Comparison of ENCODE assay signal across 8 cellular contexts in genomic region chr14:39102265-39102968, GRCh38. TPM values are rescaled to one million over a fixed set of nuclear protein-coding genes. Genes with fewer than 3 reads are reported as not detected.
A peak's percentile ranks its signal among the peaks of the same experiment; 100 is the strongest.
DNase-seq lines count a peak whose midpoint lies in the region; ATAC-seq, FAIRE-seq and TF ChIP-seq lines count a peak whose summit lies in the region.

No MANE protein-coding gene starts in this region.

- H3K27ac ChIP-seq in breast epithelium = peak overlapping the region; percentile 95 to 99
- H3K27ac ChIP-seq in kidney (ENCODE audit: low read depth in 2 of 2, low read length in 2 of 2) = peak overlapping the region; percentile 97 to 98
- H3K27ac ChIP-seq in spleen = peak overlapping the region; percentile 86 to 97 (median 94)

- 2 to 4% (median 3%) methylated on average over 18 to 23 of the region's 23 CpGs for WGBS in spleen, 5 donors

- peaks cover 8% of the 10 kb centered on the region for H3K36me3 Mint-ChIP-seq in activated naive CD4-positive, alpha-beta T cell treated with anti-CD3 and anti-CD28 coated beads for 36 hours (ENCODE audit: low read depth)

- intact Hi-C loops in activated naive CD4-positive, alpha-beta T cell treated with anti-CD3 and anti-CD28 coated beads for 36 hours (cut with micrococcal nuclease) = loop anchor here (2.0 to 5.0 kb wide), 2 partner anchors 164 to 280 kb away; no protein-coding TSS in a partner anchor
- intact Hi-C loops in breast epithelium (cut with DNase I; ENCODE audit: low total_unique reads) = no loop called here
- intact Hi-C loops in kidney (cut with DNase I) = no loop called here
- intact Hi-C loops in spleen (cut with DNase I; ENCODE audit: low total_unique reads) = loop anchor here (5.0 to 10.0 kb wide), 2 partner anchors 75 to 332 kb away; partner anchors contain the start of genes FBXO33 and PNN

- ATAC-seq in HG02623 (IDR thresholded peaks at IDR 0.05; ENCODE audit: unreplicated experiment) = peak; percentile 3

- peak overlapping the region; percentile 84 for H3K27ac Mint-ChIP-seq in activated naive CD4-positive, alpha-beta T cell treated with anti-CD3 and anti-CD28 coated beads for 36 hours

- no peak for FAIRE-seq in kidney (lab: Jason Lieb, UNC)

- H3K4me3 ChIP-seq in breast epithelium (peak overlapping the region; percentile 82 to 94 (median 92)), kidney (ENCODE audit: low read length in 2 of 2) (peak overlapping the region; percentile 92 to 96), spleen (peak overlapping the region; percentile 61 to 81 (median 74))

- peak overlapping the region; percentile 87 for H3K4me3 Mint-ChIP-seq in activated naive CD4-positive, alpha-beta T cell treated with anti-CD3 and anti-CD28 coated beads for 36 hours

- CTCF ChIA-PET in activated naive CD4-positive, alpha-beta T cell treated with anti-CD3 and anti-CD28 coated beads for 36 hours (lab: Charles Lee) = interaction anchor here (0.6 to 2.1 kb wide), 4 partner anchors 127 to 324 kb away, joined by 3 to 9 read pairs (median 4); no protein-coding TSS in a partner anchor

- no peaks in the 10 kb centered on the region for H3K27me3 Mint-ChIP-seq in activated naive CD4-positive, alpha-beta T cell treated with anti-CD3 and anti-CD28 coated beads for 36 hours (ENCODE audit: low read depth)

- H3K4me1 ChIP-seq in breast epithelium = no peaks in the 10 kb centered on the region
- H3K4me1 ChIP-seq in kidney (ENCODE audit: control insufficient read depth in 1 of 2, insufficient read depth in 1 of 2, low read depth in 1 of 2, low read length in 2 of 2) = peaks cover 2 to 13% of the 10 kb centered on the region in 2 donors
- H3K4me1 ChIP-seq in spleen = peaks cover 0 to 66% (median 45%) of the 10 kb centered on the region in 6 donors

- H3K9me3 ChIP-seq in breast epithelium = no peaks in the 10 kb centered on the region
- H3K9me3 ChIP-seq in kidney (ENCODE audit: control insufficient read depth in 1 of 2, low read length in 2 of 2) = no peaks in the 10 kb centered on the region
- H3K9me3 ChIP-seq in spleen = no peaks in the 10 kb centered on the region

- no peaks in the 10 kb centered on the region for H3K9me3 Mint-ChIP-seq in activated naive CD4-positive, alpha-beta T cell treated with anti-CD3 and anti-CD28 coated beads for 36 hours

- TF ChIP-seq CTCF in breast epithelium (IDR thresholded peaks at IDR 0.05) (no peak), kidney (IDR thresholded peaks at IDR 0.05; ENCODE audit: borderline replicate concordance, extremely low read depth, insufficient read depth) (no peak), spleen (IDR thresholded peaks at IDR 0.05 in 8 of 11, conservative IDR thresholded peaks at IDR 0.05 in 3 of 11) (no peak)

- peaks cover 46% of the 10 kb centered on the region for H3K4me1 Mint-ChIP-seq in activated naive CD4-positive, alpha-beta T cell treated with anti-CD3 and anti-CD28 coated beads for 36 hours (ENCODE audit: low read depth)

- no peaks in the 10 kb centered on the region for H3K36me3 ChIP-seq in breast epithelium
- no peaks in the 10 kb centered on the region for H3K36me3 ChIP-seq in kidney (ENCODE audit: control insufficient read depth in 1 of 2, insufficient read depth in 2 of 2, low read length in 2 of 2)
- H3K36me3 ChIP-seq in spleen = peaks cover 0 to 2% (median 0%) of the 10 kb centered on the region in 6 donors

- H3K27me3 ChIP-seq in breast epithelium = no peaks in the 10 kb centered on the region
- H3K27me3 ChIP-seq in spleen (replicated peaks in 1 of 7) = no peaks in the 10 kb centered on the region

- H3K9ac ChIP-seq in kidney (ENCODE audit: low read length in 2 of 2) = peak overlapping the region; percentile 58 to 79

- TF ChIP-seq POLR2A in breast epithelium (IDR thresholded peaks at IDR 0.05) (no peak), spleen (IDR thresholded peaks at IDR 0.05) (no peak)

- no peak for DNase-seq in activated naive CD4-positive, alpha-beta T cell treated with anti-CD3 and anti-CD28 coated beads for 36 hours
- DNase-seq in activated naive CD4-positive, alpha-beta T cell treated with anti-CD3 and anti-CD28 coated beads, Interleukin-2, amount 50 U/mL, for 16 hours = no peak
- peak; percentile 60 for DNase-seq in NCI-H69 (lab: John Stamatoyannopoulos, UW)
- no peak for DNase-seq in breast epithelium (ENCODE audit: low spot score in 2 of 2)
- no peak for DNase-seq in kidney
- no peak for DNase-seq in spleen
- no peak for DNase-seq in T1000 (lab: John Stamatoyannopoulos, UW)

RNA-seq across cellular contexts. Expression of gene SEC23A, which starts 0.6 kb away (rescaled TPM):
- total RNA-seq in activated naive CD4-positive, alpha-beta T cell treated with anti-CD3 and anti-CD28 coated beads for 36 hours = 10 to 100 TPM; 40.2 to 48.0 TPM
- total RNA-seq in breast epithelium (100 to 1,000 TPM in 1 of 3 donors, 10 to 100 TPM in 2; 75.8 to 106 (median 82.4) TPM), kidney (48.8 TPM), spleen (10 to 100 TPM; 50.0 to 87.5 (median 63.8) TPM)
- polyA plus RNA-seq in kidney (ENCODE audit: insufficient read depth, low read depth, low replicate concordance) (10.9 TPM), spleen (10 to 100 TPM in 1 of 3 donors, 1 to 10 TPM in 2; 9.6 to 13.4 (median 9.8) TPM)

RNA-seq across cellular contexts. Expression of gene GEMIN2, which starts 11.7 kb away (rescaled TPM):
- 10 to 100 TPM; 20.7 to 22.7 TPM for total RNA-seq in activated naive CD4-positive, alpha-beta T cell treated with anti-CD3 and anti-CD28 coated beads for 36 hours
- total RNA-seq in breast epithelium = 10 to 100 TPM; 16.0 to 36.1 (median 28.1) TPM
- 13.8 TPM for total RNA-seq in kidney
- 17.2 TPM for polyA plus RNA-seq in kidney (ENCODE audit: insufficient read depth, low read depth, low replicate concordance)
- total RNA-seq in spleen = 10 to 100 TPM in 6 of 7 donors, 1 to 10 TPM in 1; 8.4 to 20.8 (median 14.0) TPM
- 10 to 100 TPM; 10.8 to 14.4 (median 12.5) TPM for polyA plus RNA-seq in spleen

Comparison
In these comparisons a context has a peak if more than half of its experiments do, and no peak if none do; other contexts are left out.
1. intact Hi-C loops: an anchor here in activated naive CD4-positive, alpha-beta T cell treated with anti-CD3 and anti-CD28 coated beads for 36 hours (2.0 to 5.0 kb wide) and spleen (5.0 to 10.0 kb wide); none called in breast epithelium and kidney.